Comparison of ENCODE assay signal across 1 cellular context in the genomic region with DNA sequence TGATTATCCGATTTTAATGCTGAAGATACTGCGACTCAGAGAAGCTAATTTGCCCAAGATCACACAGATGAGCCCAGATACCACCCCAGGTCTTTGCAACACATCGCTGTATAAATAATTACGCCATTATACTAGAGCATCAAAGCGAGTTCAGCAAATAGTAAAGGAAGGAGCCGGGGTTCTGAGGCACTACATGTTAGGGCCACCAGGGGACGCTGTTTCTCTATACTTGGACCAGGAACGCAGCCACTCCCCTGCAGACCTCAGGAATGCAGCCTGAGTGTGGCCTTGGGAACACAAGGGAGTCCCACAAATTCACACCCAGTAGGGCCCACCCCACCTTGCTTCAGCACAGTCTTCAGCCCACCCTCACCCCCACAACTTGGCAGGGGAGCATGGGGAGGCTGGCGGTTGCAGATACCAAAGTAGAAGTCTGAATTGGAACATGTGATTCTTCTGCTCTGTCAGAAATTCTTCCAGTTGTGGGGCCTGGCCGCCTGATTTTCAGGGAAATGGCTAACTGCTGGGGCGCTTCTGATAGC.
TF ChIP-seq lines count a peak whose summit lies in the region.

No MANE protein-coding gene starts in this region.

TF ChIP-seq in HEK293, 187 proteins besides CTCF, POLR2A, EP300 and RAD21 (continued from another document and continues in another):
- TF ChIP-seq ZNF174 (tag by site-specific recombination; IDR thresholded peaks at IDR 0.05) (no peak), ZFHX2 (tag by site-specific recombination; conservative IDR thresholded peaks at IDR 0.05) (0 out of 2 replicates have a peak, but pooled peaks have one; percentile 11), ZNF354C (tag by site-specific recombination; IDR thresholded peaks at IDR 0.05; ENCODE audit: borderline replicate concordance, low read depth) (no peak), ZNF2 (tag by site-specific recombination; IDR thresholded peaks at IDR 0.05) (0 out of 2 replicates have a peak, but pooled peaks have one; percentile 43), ZNF555 (tag by site-specific recombination; conservative IDR thresholded peaks at IDR 0.05) (no peak), ZNF768 (tag by site-specific recombination; IDR thresholded peaks at IDR 0.05) (no peak), ZNF302 (tag by site-specific recombination; IDR thresholded peaks at IDR 0.05; ENCODE audit: low read depth) (no peak), PRDM6 (tag by site-specific recombination; IDR thresholded peaks at IDR 0.05) (no peak), BCL6B (tag by site-specific recombination; IDR thresholded peaks at IDR 0.05) (no peak), ZSCAN23 (tag by site-specific recombination; IDR thresholded peaks at IDR 0.05) (no peak), PRDM10 (tag by site-specific recombination; IDR thresholded peaks at IDR 0.05) (no peak), ZNF223 (tag by site-specific recombination; IDR thresholded peaks at IDR 0.05) (no peak), EGR2 (tag by site-specific recombination; IDR thresholded peaks at IDR 0.05; ENCODE audit: low read depth) (no peak), WT1 (tag by site-specific recombination; IDR thresholded peaks at IDR 0.05) (no peak), GLI2 (tag by site-specific recombination; IDR thresholded peaks at IDR 0.05; ENCODE audit: borderline replicate concordance, low read depth) (no peak), KLF10 (tag by site-specific recombination; IDR thresholded peaks at IDR 0.05) (no peak), ZNF239 (tag by site-specific recombination; IDR thresholded peaks at IDR 0.05) (no peak), ZNF292 (tag by site-specific recombination; IDR thresholded peaks at IDR 0.05; ENCODE audit: borderline replicate concordance, low read depth) (no peak), ZNF140 (tag by site-specific recombination; IDR thresholded peaks at IDR 0.05) (no peak), ZNF791 (tag by site-specific recombination; IDR thresholded peaks at IDR 0.05) (no peak), ZNF132 (tag by site-specific recombination; IDR thresholded peaks at IDR 0.05; ENCODE audit: borderline replicate concordance) (no peak), ZNF350 (tag by site-specific recombination; IDR thresholded peaks at IDR 0.05) (no peak), ZNF776 (tag by site-specific recombination; IDR thresholded peaks at IDR 0.05; ENCODE audit: borderline replicate concordance) (no peak), ZNF23 (tag by site-specific recombination; IDR thresholded peaks at IDR 0.05; ENCODE audit: borderline replicate concordance) (no peak), ZNF266 (tag by site-specific recombination; IDR thresholded peaks at IDR 0.05; ENCODE audit: low read depth) (no peak), ZNF654 (tag by site-specific recombination; IDR thresholded peaks at IDR 0.05; ENCODE audit: low read depth) (peak; percentile 90)
- TF ChIP-seq, protein P1, sequence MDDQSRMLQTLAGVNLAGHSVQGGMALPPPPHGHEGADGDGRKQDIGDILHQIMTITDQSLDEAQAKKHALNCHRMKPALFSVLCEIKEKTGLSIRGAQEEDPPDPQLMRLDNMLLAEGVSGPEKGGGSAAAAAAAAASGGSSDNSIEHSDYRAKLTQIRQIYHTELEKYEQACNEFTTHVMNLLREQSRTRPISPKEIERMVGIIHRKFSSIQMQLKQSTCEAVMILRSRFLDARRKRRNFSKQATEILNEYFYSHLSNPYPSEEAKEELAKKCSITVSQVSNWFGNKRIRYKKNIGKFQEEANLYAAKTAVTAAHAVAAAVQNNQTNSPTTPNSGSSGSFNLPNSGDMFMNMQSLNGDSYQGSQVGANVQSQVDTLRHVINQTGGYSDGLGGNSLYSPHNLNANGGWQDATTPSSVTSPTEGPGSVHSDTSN (CRISPR knock-in tag; IDR thresholded peaks at IDR 0.05): no peak
- TF ChIP-seq, protein P2, sequence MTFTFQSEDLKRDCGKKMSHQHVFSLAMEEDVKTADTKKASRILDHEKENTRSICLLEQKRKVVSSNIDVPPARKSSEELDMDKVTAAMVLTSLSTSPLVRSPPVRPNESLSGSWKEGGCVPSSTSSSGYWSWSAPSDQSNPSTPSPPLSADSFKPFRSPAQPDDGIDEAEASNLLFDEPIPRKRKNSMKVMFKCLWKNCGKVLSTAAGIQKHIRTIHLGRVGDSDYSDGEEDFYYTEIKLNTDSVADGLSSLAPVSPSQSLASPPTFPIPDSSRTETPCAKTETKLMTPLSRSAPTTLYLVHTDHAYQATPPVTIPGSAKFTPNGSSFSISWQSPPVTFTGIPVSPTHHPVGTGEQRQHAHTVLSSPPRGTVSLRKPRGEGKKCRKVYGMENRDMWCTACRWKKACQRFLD (tag by site-specific recombination; IDR thresholded peaks at IDR 0.05): no peak
- TF ChIP-seq, protein P3, sequence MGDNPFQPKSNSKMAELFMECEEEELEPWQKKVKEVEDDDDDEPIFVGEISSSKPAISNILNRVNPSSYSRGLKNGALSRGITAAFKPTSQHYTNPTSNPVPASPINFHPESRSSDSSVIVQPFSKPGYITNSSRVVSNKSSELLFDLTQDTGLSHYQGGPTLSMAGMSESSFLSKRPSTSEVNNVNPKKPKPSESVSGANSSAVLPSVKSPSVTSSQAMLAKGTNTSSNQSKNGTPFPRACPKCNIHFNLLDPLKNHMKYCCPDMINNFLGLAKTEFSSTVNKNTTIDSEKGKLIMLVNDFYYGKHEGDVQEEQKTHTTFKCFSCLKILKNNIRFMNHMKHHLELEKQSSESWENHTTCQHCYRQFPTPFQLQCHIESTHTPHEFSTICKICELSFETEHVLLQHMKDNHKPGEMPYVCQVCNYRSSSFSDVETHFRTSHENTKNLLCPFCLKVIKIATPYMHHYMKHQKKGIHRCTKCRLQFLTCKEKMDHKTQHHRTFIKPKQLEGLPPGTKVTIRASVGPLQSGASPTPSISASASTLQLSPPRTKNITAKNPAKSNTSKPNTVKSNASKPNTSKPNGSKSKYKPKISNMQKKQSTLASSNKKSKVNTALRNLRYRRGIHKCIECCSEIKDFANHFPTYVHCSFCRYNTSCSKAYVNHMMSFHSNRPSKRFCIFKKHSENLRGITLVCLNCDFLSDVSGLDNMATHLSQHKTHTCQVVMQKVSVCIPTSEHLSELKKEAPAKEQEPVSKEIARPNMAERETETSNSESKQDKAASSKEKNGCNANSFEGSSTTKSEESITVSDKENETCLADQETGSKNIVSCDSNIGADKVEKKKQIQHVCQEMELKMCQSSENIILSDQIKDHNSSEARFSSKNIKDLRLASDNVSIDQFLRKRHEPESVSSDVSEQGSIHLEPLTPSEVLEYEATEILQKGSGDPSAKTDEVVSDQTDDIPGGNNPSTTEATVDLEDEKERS (tag by site-specific recombination; IDR thresholded peaks at IDR 0.05): no peak
- TF ChIP-seq, protein P4, sequence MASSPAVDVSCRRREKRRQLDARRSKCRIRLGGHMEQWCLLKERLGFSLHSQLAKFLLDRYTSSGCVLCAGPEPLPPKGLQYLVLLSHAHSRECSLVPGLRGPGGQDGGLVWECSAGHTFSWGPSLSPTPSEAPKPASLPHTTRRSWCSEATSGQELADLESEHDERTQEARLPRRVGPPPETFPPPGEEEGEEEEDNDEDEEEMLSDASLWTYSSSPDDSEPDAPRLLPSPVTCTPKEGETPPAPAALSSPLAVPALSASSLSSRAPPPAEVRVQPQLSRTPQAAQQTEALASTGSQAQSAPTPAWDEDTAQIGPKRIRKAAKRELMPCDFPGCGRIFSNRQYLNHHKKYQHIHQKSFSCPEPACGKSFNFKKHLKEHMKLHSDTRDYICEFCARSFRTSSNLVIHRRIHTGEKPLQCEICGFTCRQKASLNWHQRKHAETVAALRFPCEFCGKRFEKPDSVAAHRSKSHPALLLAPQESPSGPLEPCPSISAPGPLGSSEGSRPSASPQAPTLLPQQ (tag by site-specific recombination; IDR thresholded peaks at IDR 0.05): peak; percentile 54
- TF ChIP-seq, protein P5, sequence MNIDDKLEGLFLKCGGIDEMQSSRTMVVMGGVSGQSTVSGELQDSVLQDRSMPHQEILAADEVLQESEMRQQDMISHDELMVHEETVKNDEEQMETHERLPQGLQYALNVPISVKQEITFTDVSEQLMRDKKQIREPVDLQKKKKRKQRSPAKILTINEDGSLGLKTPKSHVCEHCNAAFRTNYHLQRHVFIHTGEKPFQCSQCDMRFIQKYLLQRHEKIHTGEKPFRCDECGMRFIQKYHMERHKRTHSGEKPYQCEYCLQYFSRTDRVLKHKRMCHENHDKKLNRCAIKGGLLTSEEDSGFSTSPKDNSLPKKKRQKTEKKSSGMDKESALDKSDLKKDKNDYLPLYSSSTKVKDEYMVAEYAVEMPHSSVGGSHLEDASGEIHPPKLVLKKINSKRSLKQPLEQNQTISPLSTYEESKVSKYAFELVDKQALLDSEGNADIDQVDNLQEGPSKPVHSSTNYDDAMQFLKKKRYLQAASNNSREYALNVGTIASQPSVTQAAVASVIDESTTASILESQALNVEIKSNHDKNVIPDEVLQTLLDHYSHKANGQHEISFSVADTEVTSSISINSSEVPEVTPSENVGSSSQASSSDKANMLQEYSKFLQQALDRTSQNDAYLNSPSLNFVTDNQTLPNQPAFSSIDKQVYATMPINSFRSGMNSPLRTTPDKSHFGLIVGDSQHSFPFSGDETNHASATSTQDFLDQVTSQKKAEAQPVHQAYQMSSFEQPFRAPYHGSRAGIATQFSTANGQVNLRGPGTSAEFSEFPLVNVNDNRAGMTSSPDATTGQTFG (tag by site-specific recombination; IDR thresholded peaks at IDR 0.05; ENCODE audit: borderline replicate concordance): no peak
- TF ChIP-seq, protein P6, sequence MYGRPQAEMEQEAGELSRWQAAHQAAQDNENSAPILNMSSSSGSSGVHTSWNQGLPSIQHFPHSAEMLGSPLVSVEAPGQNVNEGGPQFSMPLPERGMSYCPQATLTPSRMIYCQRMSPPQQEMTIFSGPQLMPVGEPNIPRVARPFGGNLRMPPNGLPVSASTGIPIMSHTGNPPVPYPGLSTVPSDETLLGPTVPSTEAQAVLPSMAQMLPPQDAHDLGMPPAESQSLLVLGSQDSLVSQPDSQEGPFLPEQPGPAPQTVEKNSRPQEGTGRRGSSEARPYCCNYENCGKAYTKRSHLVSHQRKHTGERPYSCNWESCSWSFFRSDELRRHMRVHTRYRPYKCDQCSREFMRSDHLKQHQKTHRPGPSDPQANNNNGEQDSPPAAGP (tag by site-specific recombination; IDR thresholded peaks at IDR 0.05): peak; percentile 40; the same call in 1 of the 2 replicates
